In genomic region chr7:117068511-117069155, GRCh38 we compare ENCODE assay signal across 13 cellular contexts.
DNase-seq lines count a peak whose midpoint lies in the region; ATAC-seq and TF ChIP-seq lines count a peak whose summit lies in the region.
"Had no signal": no experiment of that assay in that cellular context is flagged by ENCODE, and none has a peak within 500 bp of the region (broad histone marks: within the 10 kb centered on the region; RNA-seq: fewer than 3 reads in every experiment).

No MANE protein-coding gene starts in this region.

- H3K27me3 Mint-ChIP-seq in activated T-cell treated with anti-CD3 and anti-CD28 coated beads, Interleukin-2, amount 50 U/mL, for 72 hours (ENCODE audit: low read depth), result no peaks in the 10 kb centered on the region
- H3K27me3 Mint-ChIP-seq: activated T-helper 17 cell treated with anti-CD3 and anti-CD28 coated beads, Interleukin-2, amount 50 U/mL, for 72 hours had no signal

- no peak for TF ChIP-seq POLR2A in ovary (IDR thresholded peaks at IDR 0.05)

- H3K36me3 Mint-ChIP-seq in activated T-cell treated with anti-CD3 and anti-CD28 coated beads, Interleukin-2, amount 50 U/mL, for 72 hours (ENCODE audit: insufficient read depth in 2 of 2), result no peaks in the 10 kb centered on the region

- H3K4me1 Mint-ChIP-seq in activated T-cell treated with anti-CD3 and anti-CD28 coated beads, Interleukin-2, amount 50 U/mL, for 72 hours (ENCODE audit: low read depth), result peaks cover 32% of the 10 kb centered on the region

- no peak overlapping the region for H3K27ac Mint-ChIP-seq in activated T-cell treated with anti-CD3 and anti-CD28 coated beads, Interleukin-2, amount 50 U/mL, for 72 hours
- H3K27ac Mint-ChIP-seq: activated T-helper 17 cell treated with anti-CD3 and anti-CD28 coated beads, Interleukin-2, amount 50 U/mL, for 72 hours had no signal

- no peak overlapping the region for H3K4me3 ChIP-seq in ovary
- H3K4me3 ChIP-seq: colonic mucosa had no signal

- peaks cover 4% of the 10 kb centered on the region for H3K4me1 ChIP-seq in ovary (ENCODE audit: insufficient read depth)
- H3K4me1 ChIP-seq: colonic mucosa had no signal

- no peak for TF ChIP-seq EP300 in ovary (IDR thresholded peaks at IDR 0.05)

- H3K27ac ChIP-seq in ovary, result no peak overlapping the region
- H3K27ac ChIP-seq: colonic mucosa had no signal

- H3K36me3 ChIP-seq in ovary, result no peaks in the 10 kb centered on the region
- H3K36me3 ChIP-seq: colonic mucosa had no signal

- TF ChIP-seq CTCF in ovary (IDR thresholded peaks at IDR 0.05) (no peak), GM10266 (IDR thresholded peaks at IDR 0.05; ENCODE audit: control insufficient read depth, insufficient read depth, low read depth, missing control alignments) (no peak)

- no peaks in the 10 kb centered on the region for H3K9me3 ChIP-seq in ovary
- H3K9me3 ChIP-seq: colonic mucosa had no signal

- H3K27me3 ChIP-seq in ovary, result no peaks in the 10 kb centered on the region
- H3K27me3 ChIP-seq: colonic mucosa had no signal

- 50 to 59% (median 55%) methylated on average over 5 of the region's 5 CpGs for WGBS in ovary, 3 donors

- ATAC-seq in activated T-cell treated with anti-CD3 and anti-CD28 coated beads, Interleukin-2, amount 50 U/mL, for 72 hours (replicated peaks in 1 of 2), result no peak
- no peak for ATAC-seq in HG03159 (IDR thresholded peaks at IDR 0.05; ENCODE audit: unreplicated experiment)
- ATAC-seq: activated T-helper 17 cell treated with anti-CD3 and anti-CD28 coated beads, Interleukin-2, amount 50 U/mL, for 72 hours; left lobe of liver had no signal

- intact Hi-C loops in ovary (cut with DNase I), result no loop called here

- H3K4me3 Mint-ChIP-seq in activated T-cell treated with anti-CD3 and anti-CD28 coated beads, Interleukin-2, amount 50 U/mL, for 72 hours, result no peak overlapping the region
- H3K4me3 Mint-ChIP-seq: activated T-helper 17 cell treated with anti-CD3 and anti-CD28 coated beads, Interleukin-2, amount 50 U/mL, for 72 hours had no signal

- peak; percentile 81 for DNase-seq in DMS53 treated with DMSO at 0.1 percent for 48 hours (lab: John Stamatoyannopoulos, UW; ENCODE audit: unreplicated experiment)
- DNase-seq in NCI-H1694 treated with DMSO at 0.1 percent for 48 hours (lab: John Stamatoyannopoulos, UW), result peak; percentile 71
- DNase-seq in SW480 (ENCODE audit: low spot score), result peak; percentile 13
- DNase-seq in pons (ENCODE audit: low spot score), result peak; percentile 45
- DNase-seq in activated T-cell treated with anti-CD3 and anti-CD28 coated beads, Interleukin-2, amount 50 U/mL, for 72 hours, result no peak
- no peak for DNase-seq in ovary
- DNase-seq in GM10266 (ENCODE audit: extremely low spot score), result no peak
- DNase-seq: colonic mucosa; foreskin melanocyte; stimulated activated CD4-positive, alpha-beta T cell treated with anti-CD3 and anti-CD28 coated beads, Interleukin-4, amount 100 ng/mL, for 1 hour had no signal

- no peaks in the 10 kb centered on the region for H3K9me3 Mint-ChIP-seq in activated T-cell treated with anti-CD3 and anti-CD28 coated beads, Interleukin-2, amount 50 U/mL, for 72 hours
- H3K9me3 Mint-ChIP-seq: activated T-helper 17 cell treated with anti-CD3 and anti-CD28 coated beads, Interleukin-2, amount 50 U/mL, for 72 hours had no signal

Comparison
In these comparisons a context has a peak if more than half of its experiments do, and no peak if none do; other contexts are left out.
1. DNase-seq: peak in DMS53 treated with DMSO at 0.1 percent for 48 hours (single experiment), NCI-H1694 treated with DMSO at 0.1 percent for 48 hours (single experiment), SW480 (single experiment) and pons (single experiment); none in activated T-cell treated with anti-CD3 and anti-CD28 coated beads, Interleukin-2, amount 50 U/mL, for 72 hours (0 of 2), ovary (0 of 5) and GM10266 (single experiment).